26 cellular contexts compared by ENCODE assay signal in the genomic region with DNA sequence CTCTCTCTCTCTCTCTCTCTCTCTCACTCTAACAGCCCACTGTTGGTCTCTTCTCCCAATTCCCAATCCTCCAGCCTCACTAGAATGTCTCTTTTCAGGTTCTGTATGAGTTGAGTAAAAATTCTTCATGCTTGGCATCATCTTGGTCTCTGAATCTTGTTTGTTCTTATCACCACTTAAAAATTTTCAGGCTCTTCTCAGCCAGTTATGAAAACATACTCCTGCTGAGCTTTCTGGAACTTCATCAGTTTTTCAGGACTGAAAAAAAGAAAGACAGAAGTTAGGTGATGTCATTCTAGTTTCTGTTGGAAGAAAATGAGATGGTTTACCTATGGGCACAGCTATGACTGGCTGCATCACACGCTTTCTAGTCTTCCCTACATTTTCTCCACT. TPM values are rescaled to one million over a fixed set of nuclear protein-coding genes. Genes with fewer than 3 reads are reported as not detected.
A peak's percentile ranks its signal among the peaks of the same experiment; 100 is the strongest.
DNase-seq lines count a peak whose midpoint lies in the region; ATAC-seq, FAIRE-seq and TF ChIP-seq lines count a peak whose summit lies in the region.
"Had no signal": no experiment of that assay in that cellular context is flagged by ENCODE, and none has a peak within 500 bp of the region (broad histone marks: within the 10 kb centered on the region; RNA-seq: fewer than 3 reads in every experiment).

No MANE protein-coding gene starts in this region.

- H3K79me1 ChIP-seq in H9 (ENCODE audit: insufficient read depth, low read depth, low read length, poor library complexity, severe bottlenecking) (no peaks in the 10 kb centered on the region), neuronal stem cell (ENCODE audit: low read depth, low read length) (no peaks in the 10 kb centered on the region)

- POLR2A ChIA-PET in HepG2 (lab: Yijun Ruan, JAX): no interaction called here

- no peak overlapping the region for H2BK5ac ChIP-seq in H9 (ENCODE audit: insufficient read length, low read length)
- H2BK5ac ChIP-seq in neuronal stem cell (ENCODE audit: low read length): no peak overlapping the region

- no peak for TF ChIP-seq EP300 in HepG2 (IDR thresholded peaks at IDR 0.05; ENCODE audit: low read depth in 2 of 2, low read length in 2 of 2)
- TF ChIP-seq EP300 in HepG2 (CRISPR knock-in tag; IDR thresholded peaks at IDR 0.05; ENCODE audit: borderline replicate concordance): no peak

- H4K91ac ChIP-seq in H9 (ENCODE audit: insufficient read length, low read depth, low read length): no peak overlapping the region
- no peak overlapping the region for H4K91ac ChIP-seq in neuronal stem cell (ENCODE audit: low read depth, low read length, poor library complexity)

- H3K4me3 ChIP-seq in HepG2 (replicated peaks in 1 of 3; ENCODE audit: insufficient read depth in 1 of 3, low read depth in 2 of 3, low read length in 3 of 3) (no peak overlapping the region), right lobe of liver (no peak overlapping the region), astrocyte (ENCODE audit: insufficient read depth, low read depth, low read length) (peak overlapping the region; percentile 7), neuronal stem cell (ENCODE audit: low read length in 2 of 2) (no peak overlapping the region)
- H3K4me3 ChIP-seq: A549, breast epithelium, gastrocnemius medialis, ovary, suprapubic skin, uterus had no signal

- H3K4me2 ChIP-seq in HepG2 (ENCODE audit: low read depth, low read length) (no peak overlapping the region), astrocyte (ENCODE audit: low read length) (peak overlapping the region; percentile 71), H9 (ENCODE audit: insufficient read depth, insufficient read length, low read length) (no peak overlapping the region), neuronal stem cell (ENCODE audit: insufficient read depth, low read length, poor library complexity, severe bottlenecking) (no peak overlapping the region)
- H3K4me2 ChIP-seq: A549 had no signal

- H4K8ac ChIP-seq in H9 (replicated peaks; ENCODE audit: insufficient read length, low read depth, low read length) (no peak overlapping the region), neuronal stem cell (ENCODE audit: low read depth, low read length) (no peak overlapping the region)

- H2AFZ ChIP-seq in HepG2 (ENCODE audit: low read length) (no peak overlapping the region), astrocyte (ENCODE audit: low read depth, low read length) (no peak overlapping the region), H9 (ENCODE audit: low read length) (no peak overlapping the region), neuronal stem cell (ENCODE audit: low read length) (no peak overlapping the region)

- no peak for TF ChIP-seq CTCF in HepG2 (CRISPR knock-in tag; IDR thresholded peaks at IDR 0.05)
- no peak for TF ChIP-seq CTCF in right lobe of liver (IDR thresholded peaks at IDR 0.05)
- TF ChIP-seq CTCF in astrocyte (IDR thresholded peaks at IDR 0.05; ENCODE audit: insufficient read depth, low read depth, low read length): no peak
- TF ChIP-seq CTCF in H9 (conservative IDR thresholded peaks at IDR 0.05): no peak

- H3K27me3 ChIP-seq in HepG2 (ENCODE audit: control insufficient read depth in 1 of 2, insufficient read depth in 2 of 2, low read length in 2 of 2) (peaks cover 3 to 4% of the 10 kb centered on the region in 2 experiments; a peak in 2 of 5 replicates), right lobe of liver (no peaks in the 10 kb centered on the region), astrocyte (ENCODE audit: insufficient read depth, low read length) (no peaks in the 10 kb centered on the region), H9 (ENCODE audit: insufficient read depth, low read length) (no peaks in the 10 kb centered on the region), neuronal stem cell (ENCODE audit: control insufficient read depth in 3 of 3, insufficient read depth in 3 of 3, low read depth in 1 of 3, low read length in 3 of 3) (peaks cover 0 to 5% (median 0%) of the 10 kb centered on the region in 3 experiments)
- H3K27me3 ChIP-seq: breast epithelium, gastrocnemius medialis, ovary, suprapubic skin, uterus had no signal

- no peak overlapping the region for H2AK5ac ChIP-seq in H9 (ENCODE audit: insufficient read length, low read length)
- H2AK5ac ChIP-seq in neuronal stem cell (ENCODE audit: low read depth, low read length): no peak overlapping the region

- H3K23ac ChIP-seq in H9 (ENCODE audit: insufficient read length, low read depth, low read length) (no peak overlapping the region), neuronal stem cell (ENCODE audit: low read depth, low read length, poor library complexity) (no peak overlapping the region)

- H2BK15ac ChIP-seq in H9 (ENCODE audit: low read depth, low read length) (no peak overlapping the region), neuronal stem cell (ENCODE audit: low read length) (no peak overlapping the region)

- in situ Hi-C loops in HepG2 (cut with HindIII; ENCODE audit: extremely low pct_ligation_motif_present, low pct_unique_long_range_greater_than_20kb): no loop called here

- H3K18ac ChIP-seq in H9 (ENCODE audit: insufficient read length, low read depth, low read length) (no peak overlapping the region), neuronal stem cell (ENCODE audit: low read length) (no peak overlapping the region)

- H3K36me3 Mint-ChIP-seq in astrocyte (ENCODE audit: low read depth, unreplicated experiment) (no peaks in the 10 kb centered on the region), H9 (ENCODE audit: insufficient read depth in 1 of 3, low read depth in 3 of 3) (no peaks in the 10 kb centered on the region)
- H3K36me3 Mint-ChIP-seq: CD14-positive monocyte had no signal

- no peaks in the 10 kb centered on the region for H3K9me3 Mint-ChIP-seq in astrocyte (ENCODE audit: unreplicated experiment)
- no peaks in the 10 kb centered on the region for H3K9me3 Mint-ChIP-seq in H9
- H3K9me3 Mint-ChIP-seq: dendritic cell treated with granulocyte-macrophage colony-stimulating factor and Interleukin-4, amounts not matched to agents 40 ng/mL and 50 ng/mL, for 4 days had no signal

- H3K56ac ChIP-seq in H9 (ENCODE audit: insufficient read length, low read depth, low read length): no peak overlapping the region

- no peak overlapping the region for H2BK12ac ChIP-seq in H9 (ENCODE audit: insufficient read length, low read depth, low read length)
- no peak overlapping the region for H2BK12ac ChIP-seq in neuronal stem cell (ENCODE audit: low read length)

- no peak overlapping the region for H3T11ph ChIP-seq in H9 (ENCODE audit: low read length)

- H2BK20ac ChIP-seq in H9 (ENCODE audit: low read depth, low read length, poor library complexity, severe bottlenecking): no peak overlapping the region

- H3K27me3 Mint-ChIP-seq in astrocyte (ENCODE audit: low read depth, unreplicated experiment) (no peaks in the 10 kb centered on the region), H9 (ENCODE audit: low read depth) (no peaks in the 10 kb centered on the region; the same call in 1 of the 2 replicates)
- H3K27me3 Mint-ChIP-seq: dendritic cell treated with granulocyte-macrophage colony-stimulating factor and Interleukin-4, amounts not matched to agents 40 ng/mL and 50 ng/mL, for 4 days had no signal

- TF ChIP-seq POLR2A in HepG2 (IDR thresholded peaks at IDR 0.05; ENCODE audit: insufficient read depth in 1 of 2, low read depth in 2 of 2, low read length in 2 of 2) (no peak), right lobe of liver (IDR thresholded peaks at IDR 0.05) (no peak)

- CTCF ChIA-PET in HepG2 (lab: Yijun Ruan, JAX; ENCODE audit: low intra/inter-chr PET ratio, low total read pairs): no interaction called here

- H3K9me3 ChIP-seq in HepG2 (ENCODE audit: low read length): no peaks in the 10 kb centered on the region
- no peaks in the 10 kb centered on the region for H3K9me3 ChIP-seq in right lobe of liver
- H3K9me3 ChIP-seq in astrocyte (ENCODE audit: insufficient read depth, low read depth, low read length): no peaks in the 10 kb centered on the region
- H3K9me3 ChIP-seq in H9 (ENCODE audit: control insufficient read depth, low read depth, low read length): no peaks in the 10 kb centered on the region
- H3K9me3 ChIP-seq in neuronal stem cell (replicated peaks in 1 of 2; ENCODE audit: control insufficient read depth in 2 of 2, insufficient read depth in 1 of 2, low read depth in 1 of 2, low read length in 2 of 2): no peaks in the 10 kb centered on the region
- H3K9me3 ChIP-seq: A549, breast epithelium, gastrocnemius medialis, ovary, suprapubic skin, uterus had no signal

- FAIRE-seq in HepG2 (lab: Jason Lieb, UNC) (no peak), astrocyte (lab: Jason Lieb, UNC) (peak; percentile 69), GM19239 (lab: Jason Lieb, UNC) (no peak)
- FAIRE-seq: A549, endothelial cell of umbilical vein, GM12892 had no signal

- intact Hi-C loops in HepG2 (cut with micrococcal nuclease; ENCODE audit: unreplicated experiment): no loop called here
- intact Hi-C loops in right lobe of liver (cut with DNase I): no loop called here

- H4K20me1 ChIP-seq in HepG2 (ENCODE audit: insufficient read depth, low read length) (no peaks in the 10 kb centered on the region), astrocyte (ENCODE audit: insufficient read depth, low read length) (no peaks in the 10 kb centered on the region), H9 (ENCODE audit: control insufficient read depth, insufficient read depth, insufficient read length) (no peaks in the 10 kb centered on the region)

- H4K5ac ChIP-seq in H9 (ENCODE audit: insufficient read length, low read depth, low read length): no peak overlapping the region

- H3K9ac ChIP-seq in HepG2 (ENCODE audit: insufficient read depth, low read depth, low read length) (no peak overlapping the region), astrocyte (ENCODE audit: low read length) (peak overlapping the region; percentile 66), H9 (ENCODE audit: extremely low read depth, insufficient read length, low read length) (no peak overlapping the region), neuronal stem cell (ENCODE audit: low read depth, low read length, poor library complexity) (no peak overlapping the region)

- no peak overlapping the region for H3K27ac ChIP-seq in HepG2 (ENCODE audit: extremely low read length, insufficient read depth, low read length)
- H3K27ac ChIP-seq in right lobe of liver: no peak overlapping the region
- H3K27ac ChIP-seq in astrocyte (ENCODE audit: low read depth, low read length): peak overlapping the region; percentile 88
- H3K27ac ChIP-seq in H9 (ENCODE audit: insufficient read length, low read depth, low read length): no peak overlapping the region
- H3K27ac ChIP-seq in neuronal stem cell (replicated peaks; ENCODE audit: low read length): no peak overlapping the region
- H3K27ac ChIP-seq: A549, breast epithelium, gastrocnemius medialis, ovary, suprapubic skin had no signal

- H3K4ac ChIP-seq in H9 (ENCODE audit: low read depth, low read length) (no peak overlapping the region), neuronal stem cell (ENCODE audit: low read length) (no peak overlapping the region)

- H3K36me3 ChIP-seq in HepG2 (replicated peaks in 1 of 2; ENCODE audit: control insufficient read depth in 1 of 2, insufficient read depth in 2 of 2, low read length in 2 of 2) (no peaks in the 10 kb centered on the region), right lobe of liver (no peaks in the 10 kb centered on the region), astrocyte (ENCODE audit: insufficient read depth, low read length) (no peaks in the 10 kb centered on the region), neuronal stem cell (replicated peaks in 1 of 2; ENCODE audit: control insufficient read depth in 2 of 2, insufficient read depth in 2 of 2, low read length in 2 of 2) (no peaks in the 10 kb centered on the region)
- H3K36me3 ChIP-seq: breast epithelium, gastrocnemius medialis, ovary, suprapubic skin, uterus had no signal

- no peaks in the 10 kb centered on the region for H3K23me2 ChIP-seq in H9 (ENCODE audit: insufficient read length, low read depth, low read length, poor library complexity, severe bottlenecking)

- H3K79me2 ChIP-seq in HepG2 (ENCODE audit: insufficient read depth, low read length) (no peaks in the 10 kb centered on the region), astrocyte (ENCODE audit: insufficient read depth, low read length) (no peaks in the 10 kb centered on the region), H9 (ENCODE audit: insufficient read depth, low read length) (no peaks in the 10 kb centered on the region)

- BruUV-seq in HepG2 (replicated peaks; lab: Mats Ljungman, UMichigan): no TSS peak

- ATAC-seq in HepG2 (no peak), right lobe of liver (no peak)
- ATAC-seq: A549; activated CD4-positive, alpha-beta T cell treated with anti-CD3 and anti-CD28 coated beads for 36 hours; gastrocnemius medialis; right cardiac atrium had no signal

- no peak overlapping the region for H2BK120ac ChIP-seq in H9 (ENCODE audit: low read depth, low read length, poor library complexity, severe bottlenecking)
- no peak overlapping the region for H2BK120ac ChIP-seq in neuronal stem cell (ENCODE audit: low read depth, low read length)

- no peak overlapping the region for H3K14ac ChIP-seq in H9 (ENCODE audit: insufficient read depth, low read length)
- H3K14ac ChIP-seq in neuronal stem cell (ENCODE audit: low read length): no peak overlapping the region

- H3K4me1 ChIP-seq in HepG2 (ENCODE audit: insufficient read depth, low read length) (no peaks in the 10 kb centered on the region), right lobe of liver (no peaks in the 10 kb centered on the region), astrocyte (ENCODE audit: insufficient read depth, low read length) (peaks cover 11% of the 10 kb centered on the region), H9 (ENCODE audit: insufficient read depth, low read length) (no peaks in the 10 kb centered on the region), neuronal stem cell (ENCODE audit: control insufficient read depth in 2 of 2, insufficient read depth in 1 of 2, low read depth in 1 of 2, low read length in 2 of 2) (peaks cover 0 to 4% of the 10 kb centered on the region in 2 donors)
- H3K4me1 ChIP-seq: A549, breast epithelium, gastrocnemius medialis, suprapubic skin, uterus had no signal

- H3K4me1 Mint-ChIP-seq in astrocyte (ENCODE audit: low read depth, unreplicated experiment): peaks cover 15% of the 10 kb centered on the region
- peaks cover 0 to 3% of the 10 kb centered on the region in 2 experiments; a peak in 1 of 4 replicates for H3K4me1 Mint-ChIP-seq in H9

- TF ChIP-seq RAD21 in HepG2 (CRISPR knock-in tag; IDR thresholded peaks at IDR 0.05): no peak

- H3K4me3 Mint-ChIP-seq in astrocyte (ENCODE audit: unreplicated experiment): no peak overlapping the region
- H3K4me3 Mint-ChIP-seq in H9: no peak overlapping the region
- H3K4me3 Mint-ChIP-seq: activated CD4-positive, alpha-beta T cell treated with anti-CD3 and anti-CD28 coated beads for 36 hours; activated naive CD8-positive, alpha-beta T cell treated with anti-CD3 and anti-CD28 coated beads for 36 hours; CD14-positive monocyte; dendritic cell treated with granulocyte-macrophage colony-stimulating factor and Interleukin-4, amounts not matched to agents 40 ng/mL and 50 ng/mL, for 4 days had no signal

- 8% methylated on average over 1 of the region's 1 CpG for WGBS in HepG2 (ENCODE audit: low lambda C conversion rate)
- WGBS in right lobe of liver (ENCODE audit: insufficient coverage, low coverage, low lambda C conversion rate, missing lambda C conversion rate): 92% methylated on average over 1 of the region's 1 CpG
- WGBS in H9 (ENCODE audit: extremely low coverage, insufficient read length, low lambda C conversion rate): no CpG with 5 or more reads among the region's 1 CpG
- no CpG with 5 or more reads among the region's 1 CpG for WGBS in neuronal stem cell (ENCODE audit: extremely low coverage in 2 of 2, insufficient read length in 2 of 2, insufficient replicate concordance in 1 of 2), 2 donors

- H3K27ac Mint-ChIP-seq in astrocyte (ENCODE audit: unreplicated experiment) (no peak overlapping the region), H9 (no peak overlapping the region)
- H3K27ac Mint-ChIP-seq: activated CD4-positive, alpha-beta T cell treated with anti-CD3 and anti-CD28 coated beads for 36 hours; activated naive CD8-positive, alpha-beta T cell treated with anti-CD3 and anti-CD28 coated beads for 36 hours; dendritic cell treated with granulocyte-macrophage colony-stimulating factor and Interleukin-4, amounts not matched to agents 40 ng/mL and 50 ng/mL, for 4 days had no signal

- DNase-seq in HepG2 (ENCODE audit: low spot score) (no peak), right lobe of liver (no peak), astrocyte (ENCODE audit: low read depth) (peak; percentile 84), hepatic stellate cell (ENCODE audit: low spot score) (peak; percentile 7), HK-2 (ENCODE audit: unreplicated experiment) (no peak), H9 (no peak), neuronal stem cell (ENCODE audit: low spot score) (no peak), GM19239 (ENCODE audit: insufficient read length, low spot score) (no peak)
- DNase-seq: activated CD4-positive, alpha-beta T cell treated with anti-CD3 and anti-CD28 coated beads for 36 hours; activated naive CD8-positive, alpha-beta T cell treated with anti-CD3 and anti-CD28 coated beads for 36 hours; gastrocnemius medialis; NCI-H1417 treated with DMSO at 0.1 percent for 48 hours; NCI-H524 treated with DMSO at 0.1 percent for 48 hours; ovary; right cardiac atrium; SW 1271; uterus had no signal

RNA-seq across cellular contexts. Expression of a gene that starts 11.5 kb away (rescaled TPM):
- total RNA-seq in HepG2 (2016; rRNA removed; fragmentation: Illumina TruSeq; extraction: Trizol) (not detected in 2 replicates), right lobe of liver (not detected), astrocyte (not detected in 2 replicates), H9 (2021) (not detected in 2 replicates)
- total RNA-seq in HepG2 (2016; cell fraction: cytosol; rRNA removed; fragmentation: Illumina TruSeq; extraction: Trizol; ENCODE audit: low read depth): not detected in 2 replicates
- total RNA-seq in HepG2 (2016; cell fraction: insoluble cytoplasmic fraction; rRNA removed; fragmentation: Illumina TruSeq; extraction: Trizol): not detected in 2 replicates
- total RNA-seq in HepG2 (2016; cell fraction: membrane; rRNA removed; fragmentation: Illumina TruSeq; extraction: Trizol): not detected in 2 replicates
- not detected in 2 replicates for total RNA-seq in HepG2 (2016; cell fraction: nucleus; rRNA removed; fragmentation: Illumina TruSeq; extraction: Trizol)
- polyA plus RNA-seq in HepG2 (2011; rRNA removed): not detected in 2 replicates
- polyA plus RNA-seq in HepG2 (2011; cell fraction: cytosol; rRNA removed): not detected in 2 replicates
- not detected in 2 replicates for polyA plus RNA-seq in HepG2 (2011; cell fraction: nucleus; rRNA removed)
- polyA plus RNA-seq in HepG2 (2012): not detected in 2 replicates
- polyA plus RNA-seq in HepG2 (2016; cell fraction: cytosol; fragmentation: Illumina TruSeq; extraction: Trizol; ENCODE audit: low read depth): not detected in 2 replicates
- polyA plus RNA-seq in HepG2 (2016; cell fraction: insoluble cytoplasmic fraction; fragmentation: Illumina TruSeq; extraction: Trizol; ENCODE audit: low read depth): not detected in 2 replicates
- polyA plus RNA-seq in HepG2 (2016; cell fraction: membrane; fragmentation: Illumina TruSeq; extraction: Trizol; ENCODE audit: low read depth): not detected in 2 replicates
- not detected in 2 replicates for polyA plus RNA-seq in HepG2 (2016; cell fraction: nucleus; fragmentation: Illumina TruSeq; extraction: Trizol; ENCODE audit: insufficient read depth, low read depth)
- polyA minus RNA-seq in HepG2 (2011; rRNA and poly(A)+ RNA removed; ENCODE audit: low replicate concordance): not detected in 2 replicates
- polyA minus RNA-seq in HepG2 (2011; cell fraction: cytosol; rRNA and poly(A)+ RNA removed): not detected in 2 replicates
- polyA minus RNA-seq in HepG2 (2011; cell fraction: nucleus; rRNA and poly(A)+ RNA removed): not detected in 2 replicates
- polyA plus RNA-seq in neuronal stem cell (2013, experiment 1 of 2): not detected
- polyA plus RNA-seq in neuronal stem cell (2013, experiment 2 of 2): not detected
- total RNA-seq: breast epithelium, endothelial cell of umbilical vein, gastrocnemius medialis, kidney epithelial cell, M059J, ovary, right cardiac atrium, suprapubic skin, uterus had no signal
- polyA plus RNA-seq: A549, CD14-positive monocyte, endothelial cell of umbilical vein, ovary, right cardiac atrium had no signal

RNA-seq across cellular contexts. Expression of a gene that starts 39.2 kb away (rescaled TPM):
- total RNA-seq in HepG2 (2016; rRNA removed; fragmentation: Illumina TruSeq; extraction: Trizol): not detected in 2 replicates
- total RNA-seq in HepG2 (2016; cell fraction: cytosol; rRNA removed; fragmentation: Illumina TruSeq; extraction: Trizol; ENCODE audit: low read depth): not detected in 2 replicates
- total RNA-seq in HepG2 (2016; cell fraction: insoluble cytoplasmic fraction; rRNA removed; fragmentation: Illumina TruSeq; extraction: Trizol): not detected in 2 replicates
- total RNA-seq in HepG2 (2016; cell fraction: membrane; rRNA removed; fragmentation: Illumina TruSeq; extraction: Trizol): not detected in 2 replicates
- not detected in 2 replicates for total RNA-seq in HepG2 (2016; cell fraction: nucleus; rRNA removed; fragmentation: Illumina TruSeq; extraction: Trizol)
- polyA plus RNA-seq in HepG2 (2011; rRNA removed): not detected in 2 replicates
- polyA plus RNA-seq in HepG2 (2011; cell fraction: cytosol; rRNA removed): not detected in 2 replicates
- polyA plus RNA-seq in HepG2 (2011; cell fraction: nucleus; rRNA removed): not detected in 2 replicates
- polyA plus RNA-seq in HepG2 (2012): not detected in 2 replicates
- polyA plus RNA-seq in HepG2 (2016; cell fraction: cytosol; fragmentation: Illumina TruSeq; extraction: Trizol; ENCODE audit: low read depth): not detected in 2 replicates
- polyA plus RNA-seq in HepG2 (2016; cell fraction: insoluble cytoplasmic fraction; fragmentation: Illumina TruSeq; extraction: Trizol; ENCODE audit: low read depth): not detected in 2 replicates
- not detected in 2 replicates for polyA plus RNA-seq in HepG2 (2016; cell fraction: membrane; fragmentation: Illumina TruSeq; extraction: Trizol; ENCODE audit: low read depth)
- polyA plus RNA-seq in HepG2 (2016; cell fraction: nucleus; fragmentation: Illumina TruSeq; extraction: Trizol; ENCODE audit: insufficient read depth, low read depth): not detected in 2 replicates
- not detected in 2 replicates for polyA minus RNA-seq in HepG2 (2011; rRNA and poly(A)+ RNA removed; ENCODE audit: low replicate concordance)
- not detected in 2 replicates for polyA minus RNA-seq in HepG2 (2011; cell fraction: cytosol; rRNA and poly(A)+ RNA removed)
- polyA minus RNA-seq in HepG2 (2011; cell fraction: nucleus; rRNA and poly(A)+ RNA removed): not detected in 2 replicates
- not detected for total RNA-seq in right lobe of liver
- not detected in 2 replicates for total RNA-seq in astrocyte
- not detected in 2 replicates for total RNA-seq in H9 (2021)
- not detected for polyA plus RNA-seq in neuronal stem cell (2013, experiment 1 of 2)
- not detected for polyA plus RNA-seq in neuronal stem cell (2013, experiment 2 of 2)
- total RNA-seq: breast epithelium, endothelial cell of umbilical vein, gastrocnemius medialis, kidney epithelial cell, M059J, ovary, right cardiac atrium, suprapubic skin, uterus had no signal
- polyA plus RNA-seq: A549, CD14-positive monocyte, endothelial cell of umbilical vein, ovary, right cardiac atrium had no signal

Comparison
In these comparisons a context has a peak if more than half of its experiments do, and no peak if none do; other contexts are left out.
1. DNase-seq: peak in astrocyte (single experiment) and hepatic stellate cell (single experiment); none in HepG2 (single experiment), right lobe of liver (0 of 3), HK-2 (single experiment), H9 (single experiment), neuronal stem cell (single experiment) and GM19239 (single experiment).